In the genomic region with DNA sequence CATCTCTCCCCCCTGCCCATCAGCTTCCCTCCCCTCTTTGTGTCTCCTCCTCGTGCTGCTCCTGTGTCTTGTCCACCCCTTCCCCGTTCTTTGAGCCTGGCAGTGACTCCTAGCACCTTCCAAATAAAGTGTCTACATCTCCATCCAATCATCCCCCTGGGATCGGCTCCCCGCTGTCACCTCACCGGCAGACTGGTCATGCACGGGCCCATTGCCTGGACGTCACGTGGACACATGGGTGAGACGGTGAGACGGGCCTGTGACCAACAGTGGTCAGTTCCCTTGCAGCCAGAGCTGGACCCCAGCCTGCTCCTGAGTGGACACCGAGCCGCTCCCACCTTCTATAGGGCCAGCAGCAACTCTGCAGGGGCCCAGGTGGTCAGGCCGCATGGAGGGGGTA, we compare ENCODE assay signal across 17 cellular contexts. TPM values are rescaled to one million over a fixed set of nuclear protein-coding genes. Genes with fewer than 3 reads are reported as not detected.
DNase-seq lines count a peak whose midpoint lies in the region; ATAC-seq and TF ChIP-seq lines count a peak whose summit lies in the region.
"Had no signal": no experiment of that assay in that cellular context is flagged by ENCODE, and none has a peak within 500 bp of the region (broad histone marks: within the 10 kb centered on the region; RNA-seq: fewer than 3 reads in every experiment).

No MANE protein-coding gene starts in this region.

- no peak for ATAC-seq in CD8-positive, alpha-beta T cell
- ATAC-seq in activated CD8-positive, alpha-beta T cell treated with anti-CD3 and anti-CD28 coated beads for 36 hours: no peak
- ATAC-seq in naive thymus-derived CD4-positive, alpha-beta T cell: no peak
- ATAC-seq: PC-3 had no signal

- H3K27ac Mint-ChIP-seq in T-helper 2 cell treated with Interferon-gamma antibody and Interleukin-4, amounts not matched to agents 5 μg/mL and 100 μg/mL, for 36 hours: peak overlapping the region; percentile 35
- peak overlapping the region; percentile 75 for H3K27ac Mint-ChIP-seq in CD8-positive, alpha-beta T cell
- H3K27ac Mint-ChIP-seq in activated CD8-positive, alpha-beta T cell treated with anti-CD3 and anti-CD28 coated beads for 36 hours: peak overlapping the region; percentile 8
- H3K27ac Mint-ChIP-seq in naive thymus-derived CD4-positive, alpha-beta T cell: peak overlapping the region in 6 of 9 donors; percentile 22 to 78 (median 57)

- CTCF ChIA-PET in CD8-positive, alpha-beta T cell (lab: Charles Lee): no interaction called here
- CTCF ChIA-PET in activated CD8-positive, alpha-beta T cell treated with anti-CD3 and anti-CD28 coated beads for 36 hours (lab: Charles Lee): interaction anchor here (0.6 kb wide), 1 partner anchor 29 kb away, joined by 3 read pairs; no protein-coding TSS in a partner anchor
- CTCF ChIA-PET in naive thymus-derived CD4-positive, alpha-beta T cell (lab: Charles Lee): no interaction called here

- peaks cover 6% of the 10 kb centered on the region for H3K4me1 ChIP-seq in CD8-positive, alpha-beta T cell (ENCODE audit: insufficient read depth, low read length)
- peaks cover 0 to 18% of the 10 kb centered on the region in 2 donors for H3K4me1 ChIP-seq in naive thymus-derived CD4-positive, alpha-beta T cell (ENCODE audit: control insufficient read depth in 2 of 2, insufficient read depth in 2 of 2, low read length in 2 of 2)
- H3K4me1 ChIP-seq: SJSA1 had no signal

- intact Hi-C loops in CD8-positive, alpha-beta T cell (cut with DNase I, micrococcal nuclease): no loop called here
- intact Hi-C loops in activated CD8-positive, alpha-beta T cell treated with anti-CD3 and anti-CD28 coated beads for 36 hours (cut with micrococcal nuclease): no loop called here
- intact Hi-C loops in naive thymus-derived CD4-positive, alpha-beta T cell (cut with micrococcal nuclease): no loop called here

- DNase-seq in T-helper 2 cell treated with Interferon-gamma antibody and Interleukin-4, amounts not matched to agents 5 μg/mL and 100 μg/mL, for 36 hours (ENCODE audit: low spot score): no peak
- DNase-seq in T-helper 2 cell (no peak), NCI-H128 (lab: John Stamatoyannopoulos, UW; ENCODE audit: unreplicated experiment) (no peak), islet precursor cell (no peak)
- DNase-seq in CD8-positive, alpha-beta T cell: no peak
- no peak for DNase-seq in activated CD8-positive, alpha-beta T cell treated with anti-CD3 and anti-CD28 coated beads for 36 hours
- DNase-seq in naive thymus-derived CD4-positive, alpha-beta T cell: no peak
- no peak for DNase-seq in activated effector memory CD4-positive, alpha-beta T cell treated with anti-CD3 and anti-CD28 coated beads, Interleukin-2, amount 50 U/mL, for 16 hours
- DNase-seq: 8988T, COR-L47, H7, IMR-90, NCI-H187, NCI-H69, PC-3 had no signal

- H3K4me3 Mint-ChIP-seq in T-helper 2 cell treated with Interferon-gamma antibody and Interleukin-4, amounts not matched to agents 5 μg/mL and 100 μg/mL, for 36 hours: no peak overlapping the region
- H3K4me3 Mint-ChIP-seq in CD8-positive, alpha-beta T cell: no peak overlapping the region
- no peak overlapping the region for H3K4me3 Mint-ChIP-seq in activated CD8-positive, alpha-beta T cell treated with anti-CD3 and anti-CD28 coated beads for 36 hours
- no peak overlapping the region for H3K4me3 Mint-ChIP-seq in naive thymus-derived CD4-positive, alpha-beta T cell

- H3K27me3 Mint-ChIP-seq in T-helper 2 cell treated with Interferon-gamma antibody and Interleukin-4, amounts not matched to agents 5 μg/mL and 100 μg/mL, for 36 hours (ENCODE audit: low read depth): no peaks in the 10 kb centered on the region
- H3K27me3 Mint-ChIP-seq in CD8-positive, alpha-beta T cell (ENCODE audit: low read depth): no peaks in the 10 kb centered on the region
- H3K27me3 Mint-ChIP-seq in activated CD8-positive, alpha-beta T cell treated with anti-CD3 and anti-CD28 coated beads for 36 hours: no peaks in the 10 kb centered on the region
- H3K27me3 Mint-ChIP-seq in naive thymus-derived CD4-positive, alpha-beta T cell: no peaks in the 10 kb centered on the region

- no peaks in the 10 kb centered on the region for H3K27me3 ChIP-seq in CD8-positive, alpha-beta T cell (ENCODE audit: insufficient read depth, low read length)
- H3K27me3 ChIP-seq in naive thymus-derived CD4-positive, alpha-beta T cell (ENCODE audit: control insufficient read depth in 2 of 2, insufficient read depth in 2 of 2, low read length in 2 of 2): no peaks in the 10 kb centered on the region
- H3K27me3 ChIP-seq: BLaER1, SJSA1 had no signal

- no peaks in the 10 kb centered on the region for H3K9me3 ChIP-seq in CD8-positive, alpha-beta T cell (ENCODE audit: low read length)
- peaks cover 0 to 10% (median 7%) of the 10 kb centered on the region in 3 experiments for H3K9me3 ChIP-seq in naive thymus-derived CD4-positive, alpha-beta T cell (ENCODE audit: control insufficient read depth in 2 of 3, low read length in 3 of 3)

- peaks cover 18% of the 10 kb centered on the region for H3K36me3 ChIP-seq in CD8-positive, alpha-beta T cell (ENCODE audit: insufficient read depth, low read length)
- peaks cover 0 to 58% (median 12%) of the 10 kb centered on the region in 3 experiments for H3K36me3 ChIP-seq in naive thymus-derived CD4-positive, alpha-beta T cell (ENCODE audit: control insufficient read depth in 2 of 3, insufficient read depth in 3 of 3, low read length in 3 of 3)

- peaks cover 89% of the 10 kb centered on the region for H3K36me3 Mint-ChIP-seq in T-helper 2 cell treated with Interferon-gamma antibody and Interleukin-4, amounts not matched to agents 5 μg/mL and 100 μg/mL, for 36 hours (ENCODE audit: low read depth)
- peaks cover 82% of the 10 kb centered on the region for H3K36me3 Mint-ChIP-seq in CD8-positive, alpha-beta T cell
- H3K36me3 Mint-ChIP-seq in activated CD8-positive, alpha-beta T cell treated with anti-CD3 and anti-CD28 coated beads for 36 hours (ENCODE audit: low read depth): peaks cover 74% of the 10 kb centered on the region
- peaks cover 9 to 70% (median 37%) of the 10 kb centered on the region in 5 donors for H3K36me3 Mint-ChIP-seq in naive thymus-derived CD4-positive, alpha-beta T cell

- peaks cover 22% of the 10 kb centered on the region for H3K9me3 Mint-ChIP-seq in T-helper 2 cell treated with Interferon-gamma antibody and Interleukin-4, amounts not matched to agents 5 μg/mL and 100 μg/mL, for 36 hours
- H3K9me3 Mint-ChIP-seq in CD8-positive, alpha-beta T cell: peaks cover 8% of the 10 kb centered on the region
- H3K9me3 Mint-ChIP-seq in activated CD8-positive, alpha-beta T cell treated with anti-CD3 and anti-CD28 coated beads for 36 hours: peaks cover 12% of the 10 kb centered on the region
- H3K9me3 Mint-ChIP-seq in naive thymus-derived CD4-positive, alpha-beta T cell: peaks cover 0 to 19% (median 9%) of the 10 kb centered on the region in 11 donors

- POLR2A ChIA-PET in CD8-positive, alpha-beta T cell (lab: Charles Lee): interaction anchor here (1.0 kb wide), 1 partner anchor 46 kb away, joined by 3 read pairs; a partner anchor contains a TSS
- POLR2A ChIA-PET in activated CD8-positive, alpha-beta T cell treated with anti-CD3 and anti-CD28 coated beads for 36 hours (lab: Charles Lee): interaction anchor here (0.6 to 1.0 kb wide), 3 partner anchors 8 to 23 kb away, joined by 3 to 4 read pairs (median 3); no protein-coding TSS in a partner anchor
- POLR2A ChIA-PET in naive thymus-derived CD4-positive, alpha-beta T cell (lab: Charles Lee): no interaction called here

- H3K4me1 Mint-ChIP-seq in T-helper 2 cell treated with Interferon-gamma antibody and Interleukin-4, amounts not matched to agents 5 μg/mL and 100 μg/mL, for 36 hours (ENCODE audit: low read depth): peaks cover 36% of the 10 kb centered on the region
- H3K4me1 Mint-ChIP-seq in CD8-positive, alpha-beta T cell (ENCODE audit: low read depth): peaks cover 54% of the 10 kb centered on the region
- H3K4me1 Mint-ChIP-seq in activated CD8-positive, alpha-beta T cell treated with anti-CD3 and anti-CD28 coated beads for 36 hours (ENCODE audit: low read depth): peaks cover 47% of the 10 kb centered on the region
- peaks cover 25 to 60% (median 34%) of the 10 kb centered on the region in 7 donors for H3K4me1 Mint-ChIP-seq in naive thymus-derived CD4-positive, alpha-beta T cell

- no peak overlapping the region for H3K4me3 ChIP-seq in CD8-positive, alpha-beta T cell (ENCODE audit: low read depth, low read length)
- no peak overlapping the region for H3K4me3 ChIP-seq in naive thymus-derived CD4-positive, alpha-beta T cell (ENCODE audit: low read length)
- H3K4me3 ChIP-seq: BLaER1, SJSA1 had no signal

- no peak overlapping the region for H3K27ac ChIP-seq in CD8-positive, alpha-beta T cell (ENCODE audit: low read depth, low read length)
- H3K27ac ChIP-seq in naive thymus-derived CD4-positive, alpha-beta T cell (ENCODE audit: low read depth, low read length): no peak overlapping the region
- H3K27ac ChIP-seq: BLaER1, SJSA1 had no signal

- no peak for TF ChIP-seq CTCF in CD8-positive, alpha-beta T cell (IDR thresholded peaks at IDR 0.05)
- no peak for TF ChIP-seq CTCF in activated CD8-positive, alpha-beta T cell treated with anti-CD3 and anti-CD28 coated beads for 36 hours (IDR thresholded peaks at IDR 0.05)

RNA-seq across cellular contexts. Expression of a gene that starts 46.4 kb away (rescaled TPM):
- 100 to 1,000 TPM; 194 to 199 TPM for total RNA-seq in CD8-positive, alpha-beta T cell
- total RNA-seq in activated CD8-positive, alpha-beta T cell treated with anti-CD3 and anti-CD28 coated beads for 36 hours: 100 to 1,000 TPM; 664 to 677 TPM
- total RNA-seq in naive thymus-derived CD4-positive, alpha-beta T cell: 100 to 1,000 TPM in 3 of 5 experiments, 10 to 100 TPM in 2; 84.2 to 704 (median 172) TPM
- 100 to 1,000 TPM; 268 to 344 TPM for polyA plus RNA-seq in naive thymus-derived CD4-positive, alpha-beta T cell

Comparison
In these comparisons a context has a peak if more than half of its experiments do, and no peak if none do; other contexts are left out.
1. H3K27ac Mint-ChIP-seq: peak in every context shown above with its lines; median percentile 75 in CD8-positive, alpha-beta T cell; 57 in naive thymus-derived CD4-positive, alpha-beta T cell; 35 in T-helper 2 cell treated with Interferon-gamma antibody and Interleukin-4, amounts not matched to agents 5 μg/mL and 100 μg/mL, for 36 hours; 8 in activated CD8-positive, alpha-beta T cell treated with anti-CD3 and anti-CD28 coated beads for 36 hours.